10 cellular contexts compared by ENCODE assay signal in the genomic region with DNA sequence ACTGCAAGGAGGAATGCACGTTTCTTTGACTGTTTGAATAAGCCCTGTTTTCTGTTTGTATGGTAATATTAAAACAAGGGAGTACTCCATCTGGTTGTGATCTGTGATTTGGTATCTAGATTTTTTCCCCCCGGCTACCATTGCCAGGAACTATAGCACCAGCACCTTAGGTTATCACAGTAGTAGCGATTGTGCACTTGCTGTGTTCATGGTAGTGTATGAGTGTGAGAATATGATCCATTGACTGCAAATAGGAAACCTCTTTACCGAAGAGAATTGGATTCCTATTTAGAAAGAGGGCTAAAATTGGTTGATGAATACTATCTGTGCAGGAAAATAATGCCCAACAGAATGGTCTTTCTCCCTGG.
A peak's percentile ranks its signal among the peaks of the same experiment; 100 is the strongest.
DNase-seq lines count a peak whose midpoint lies in the region; ATAC-seq and TF ChIP-seq lines count a peak whose summit lies in the region.
"Had no signal": no experiment of that assay in that cellular context is flagged by ENCODE, and none has a peak within 500 bp of the region (broad histone marks: within the 10 kb centered on the region; RNA-seq: fewer than 3 reads in every experiment).

No MANE protein-coding gene starts in this region.

- H2AFZ ChIP-seq in IMR-90 (replicated peaks; ENCODE audit: low read length, poor library complexity) (no peak overlapping the region), neural cell (ENCODE audit: low read depth, low read length) (peak overlapping the region; percentile 94)

- no peaks in the 10 kb centered on the region for H3K79me1 ChIP-seq in IMR-90 (ENCODE audit: low read depth in 1 of 2, low read length in 2 of 2)

- BruUV-seq in IMR-90 (replicated peaks; lab: Mats Ljungman, UMichigan) = no TSS peak

- H4K91ac ChIP-seq in IMR-90 (ENCODE audit: insufficient read depth, low read depth, low read length) = no peak overlapping the region

- no peak overlapping the region for H3K4ac ChIP-seq in IMR-90 (ENCODE audit: low read depth, low read length)

- H2AK9ac ChIP-seq in IMR-90 (replicated peaks; ENCODE audit: low read depth, low read length, poor library complexity) = no peak overlapping the region

- CTCF ChIA-PET in IMR-90 (lab: Yijun Ruan, JAX) = no interaction called here

- DNase-seq in GM10266 (ENCODE audit: extremely low spot score) = peak; percentile 16
- DNase-seq in IMR-90 = no peak
- no peak for DNase-seq in chondrocyte (ENCODE audit: low spot score)
- no peak for DNase-seq in HCEC 1CT
- DNase-seq in GF-D8 (lab: John Stamatoyannopoulos, UW) = no peak
- DNase-seq in NCI-H2196 treated with DMSO at 0.1 percent for 48 hours (lab: John Stamatoyannopoulos, UW; ENCODE audit: unreplicated experiment) = no peak

- POLR2A ChIA-PET in IMR-90 (lab: Charles Lee; ENCODE audit: unreplicated experiment) = no interaction called here

- H3K4me3 Mint-ChIP-seq in chondrocyte (ENCODE audit: unreplicated experiment) = peak overlapping the region; percentile 76

- H3K9me2 ChIP-seq in neural cell (ENCODE audit: insufficient read depth, low read length) = no peaks in the 10 kb centered on the region

- ATAC-seq in IMR-90 (ENCODE audit: low read depth) = no peak
- ATAC-seq in HG02798 (IDR thresholded peaks at IDR 0.05; ENCODE audit: poor library complexity, unreplicated experiment) = no peak

- TF ChIP-seq CTCF in GM10266 (IDR thresholded peaks at IDR 0.05; ENCODE audit: control insufficient read depth, insufficient read depth, low read depth, missing control alignments) = no peak
- TF ChIP-seq CTCF in IMR-90 (conservative IDR thresholded peaks at IDR 0.05; ENCODE audit: low read depth, low read length) = no peak
- TF ChIP-seq CTCF in chondrocyte (IDR thresholded peaks at IDR 0.05) = no peak
- TF ChIP-seq CTCF in neural cell (IDR thresholded peaks at IDR 0.05; ENCODE audit: poor library complexity, severe bottlenecking) = no peak

- H3K9ac ChIP-seq in IMR-90 (ENCODE audit: low read depth, low read length) (no peak overlapping the region), neural cell (ENCODE audit: low read length) (peak overlapping the region; percentile 74)

- H4K5ac ChIP-seq in IMR-90 (ENCODE audit: low read depth, low read length) = no peak overlapping the region

- peak overlapping the region; percentile 7; the same call in 1 of the 2 replicates for H3K23ac ChIP-seq in IMR-90 (ENCODE audit: low read depth, low read length)

- H2BK20ac ChIP-seq in IMR-90 (ENCODE audit: low read depth, low read length) = no peak overlapping the region

- intact Hi-C loops in IMR-90 (cut with micrococcal nuclease) = no loop called here

- H3K9me3 ChIP-seq in IMR-90 (ENCODE audit: control insufficient read depth, insufficient read depth, low read length) (no peaks in the 10 kb centered on the region), neural cell (ENCODE audit: low read length) (no peaks in the 10 kb centered on the region)

- H2BK120ac ChIP-seq in IMR-90 (ENCODE audit: low read depth, low read length) = no peak overlapping the region

- H3K4me2 ChIP-seq in IMR-90 (ENCODE audit: low read depth, low read length) (no peak overlapping the region; the same call in 1 of the 2 replicates), neural cell (ENCODE audit: low read length) (peak overlapping the region; percentile 62)

- H4K20me1 ChIP-seq in IMR-90 (ENCODE audit: insufficient read depth, low read length) (no peaks in the 10 kb centered on the region), neural cell (ENCODE audit: insufficient read depth) (no peaks in the 10 kb centered on the region)

- no peak for TF ChIP-seq EP300 in neural cell (conservative IDR thresholded peaks at IDR 0.05; ENCODE audit: poor library complexity, severe bottlenecking)

- no peak overlapping the region for H2AK5ac ChIP-seq in IMR-90 (ENCODE audit: low read depth, low read length)

- no peak overlapping the region for H3K18ac ChIP-seq in IMR-90 (ENCODE audit: low read depth, low read length)

- H3K4me1 ChIP-seq in IMR-90 (ENCODE audit: control insufficient read depth, insufficient read depth, low read length) = no peaks in the 10 kb centered on the region; the same call in 1 of the 2 replicates

- in situ Hi-C loops in IMR-90 (cut with MboI; ENCODE audit: low sequenced_read_pairs) = no loop called here

- no peak for TF ChIP-seq POLR2A in IMR-90 (IDR thresholded peaks at IDR 0.05; ENCODE audit: low read depth, low read length)

- H3F3A ChIP-seq in neural cell (ENCODE audit: insufficient read depth, low read length, poor library complexity, severe bottlenecking) = peaks cover 5% of the 10 kb centered on the region

- peaks cover 50% of the 10 kb centered on the region for H3K27me3 Mint-ChIP-seq in chondrocyte (ENCODE audit: low read depth)

- H3K27me3 ChIP-seq in IMR-90 (ENCODE audit: control insufficient read depth, insufficient read depth, low read length) = peaks cover 23% of the 10 kb centered on the region
- peaks cover 14% of the 10 kb centered on the region for H3K27me3 ChIP-seq in neural cell (ENCODE audit: insufficient read depth, low read depth, low read length)

- H3K27ac ChIP-seq in IMR-90 (ENCODE audit: insufficient read depth, low read length) = no peak overlapping the region
- peak overlapping the region; percentile 77 for H3K27ac ChIP-seq in neural cell (ENCODE audit: low read length)
- H3K27ac ChIP-seq: HL-60 had no signal

- H3K56ac ChIP-seq in IMR-90 (ENCODE audit: extremely low read depth, insufficient read depth, low read length) = no peak overlapping the region

- no peaks in the 10 kb centered on the region for H3K79me2 ChIP-seq in neural cell (replicated peaks; ENCODE audit: insufficient read depth, low read length)

- no peak overlapping the region for H2BK15ac ChIP-seq in IMR-90 (ENCODE audit: low read depth, low read length)

- WGBS in IMR-90 (ENCODE audit: extremely low coverage in 2 of 2, insufficient read length in 1 of 2), 2 experiments = no CpG with 5 or more reads among the region's 4 CpGs

- H3K9me1 ChIP-seq in IMR-90 (ENCODE audit: insufficient read depth, low read length) = no peaks in the 10 kb centered on the region

- H3K4me3 ChIP-seq in IMR-90 (ENCODE audit: insufficient read depth, low read depth, low read length) (no peak overlapping the region), neural cell (ENCODE audit: low read length) (peak overlapping the region; percentile 82)

- no peak overlapping the region for H3K27ac Mint-ChIP-seq in chondrocyte (ENCODE audit: unreplicated experiment)

- dilution Hi-C loops in IMR-90 (cut with HindIII; ENCODE audit: low sequenced_read_pairs, unreplicated experiment) = no loop called here

- H4K8ac ChIP-seq in IMR-90 (ENCODE audit: low read depth in 2 of 2, low read length in 2 of 2) = no peak overlapping the region

- H3K9me3 Mint-ChIP-seq in chondrocyte (ENCODE audit: low read depth) = no peaks in the 10 kb centered on the region
- H3K9me3 Mint-ChIP-seq: dendritic cell treated with granulocyte-macrophage colony-stimulating factor and Interleukin-4, amounts not matched to agents 40 ng/mL and 50 ng/mL, for 4 days had no signal

- H3K14ac ChIP-seq in IMR-90 (replicated peaks; ENCODE audit: low read depth, low read length) = no peak overlapping the region

- TF ChIP-seq RAD21 in IMR-90 (IDR thresholded peaks at IDR 0.05; ENCODE audit: low read length) (no peak), neural cell (conservative IDR thresholded peaks at IDR 0.05) (no peak)

- H3K36me3 Mint-ChIP-seq in chondrocyte (ENCODE audit: low read depth) = peaks cover 3% of the 10 kb centered on the region

- H3K36me3 ChIP-seq in IMR-90 (ENCODE audit: control insufficient read depth, insufficient read depth, low read length) (no peaks in the 10 kb centered on the region), neural cell (ENCODE audit: insufficient read depth, low read length) (no peaks in the 10 kb centered on the region)

- H2BK5ac ChIP-seq in IMR-90 (ENCODE audit: low read depth, low read length, poor library complexity, severe bottlenecking) = no peak overlapping the region

- H3K4me1 Mint-ChIP-seq in chondrocyte (ENCODE audit: low read depth) = peaks cover 13% of the 10 kb centered on the region

TF ChIP-seq in IMR-90, 13 proteins besides CTCF, POLR2A, EP300 and RAD21 (continues in another document):
- no peak for TF ChIP-seq SMC3 (IDR thresholded peaks at IDR 0.05; ENCODE audit: low read depth, low read length)
- TF ChIP-seq RFX5 (IDR thresholded peaks at IDR 0.05; ENCODE audit: low read depth, low read length) = no peak
- no peak for TF ChIP-seq MXI1 (IDR thresholded peaks at IDR 0.05; ENCODE audit: borderline replicate concordance, low read depth, low read length)
- TF ChIP-seq MAZ (IDR thresholded peaks at IDR 0.05; ENCODE audit: borderline replicate concordance, low read depth, low read length) = no peak
- TF ChIP-seq RCOR1 (IDR thresholded peaks at IDR 0.05; ENCODE audit: insufficient replicate concordance, low read length) = no peak
- no peak for TF ChIP-seq FOS (IDR thresholded peaks at IDR 0.05; ENCODE audit: low read depth, low read length)
- TF ChIP-seq USF2 (IDR thresholded peaks at IDR 0.05; ENCODE audit: low read depth, low read length) = no peak

TF ChIP-seq in neural cell, 6 proteins besides CTCF, POLR2A, EP300 and RAD21 (continues in another document):
- TF ChIP-seq TAF1 (IDR thresholded peaks at IDR 0.05; ENCODE audit: low read depth) (no peak), EZH2 (IDR thresholded peaks at IDR 0.05; ENCODE audit: borderline replicate concordance, insufficient read depth, low read length, poor library complexity, severe bottlenecking) (no peak), MXI1 (conservative IDR thresholded peaks at IDR 0.05; ENCODE audit: poor library complexity, severe bottlenecking) (peak; percentile 61), POLR2AphosphoS5 (IDR thresholded peaks at IDR 0.05) (no peak)
